In the genomic region with DNA sequence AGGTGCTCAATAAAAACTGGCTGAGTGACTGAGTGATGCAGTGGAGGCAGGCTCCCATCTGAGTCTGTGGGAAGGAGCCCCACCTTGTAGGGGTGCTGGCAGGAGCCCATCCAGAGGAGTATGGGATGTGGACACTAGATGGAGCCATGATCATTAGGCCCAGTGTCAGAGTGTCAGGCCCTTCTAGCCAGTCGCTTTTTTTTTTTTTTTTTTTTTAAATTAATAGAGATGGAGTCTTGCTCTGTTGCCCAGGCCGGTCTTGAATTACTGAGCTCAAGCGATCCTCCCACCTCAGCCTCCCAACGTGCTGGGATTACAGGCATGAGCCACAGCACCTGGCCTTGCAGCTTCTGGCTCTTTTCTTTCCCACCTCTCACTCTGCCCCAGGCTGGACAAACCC, we compare ENCODE assay signal across 9 cellular contexts. TPM values are rescaled to one million over a fixed set of nuclear protein-coding genes. Genes with fewer than 3 reads are reported as not detected.
DNase-seq lines count a peak whose midpoint lies in the region; ATAC-seq, FAIRE-seq and TF ChIP-seq lines count a peak whose summit lies in the region.
"Had no signal": no experiment of that assay in that cellular context is flagged by ENCODE, and none has a peak within 500 bp of the region (broad histone marks: within the 10 kb centered on the region; RNA-seq: fewer than 3 reads in every experiment).

No MANE protein-coding gene starts in this region.

- no peak for TF ChIP-seq POLR2A in HepG2 (IDR thresholded peaks at IDR 0.05; ENCODE audit: insufficient read depth in 1 of 2, low read depth in 2 of 2, low read length in 2 of 2)

- peak; percentile 62 for FAIRE-seq in HepG2 (lab: Jason Lieb, UNC)

- H3K4me1 ChIP-seq in HepG2 (ENCODE audit: insufficient read depth, low read length) = peaks cover 14% of the 10 kb centered on the region

- no peak overlapping the region for H3K4me2 ChIP-seq in HepG2 (ENCODE audit: low read depth, low read length)

- no peaks in the 10 kb centered on the region for H3K79me2 ChIP-seq in HepG2 (ENCODE audit: insufficient read depth, low read length)

- no peaks in the 10 kb centered on the region for H3K9me3 ChIP-seq in HepG2 (ENCODE audit: low read length)
- H3K9me3 ChIP-seq: neutrophil had no signal

- CTCF ChIA-PET in AG04449 (lab: Yijun Ruan, JAX) = interaction anchor here (0.7 to 3.7 kb wide), 17 partner anchors 8 to 268 kb away, joined by 3 to 38 read pairs (median 3); a partner anchor contains a TSS
- CTCF ChIA-PET in HepG2 (lab: Yijun Ruan, JAX; ENCODE audit: low intra/inter-chr PET ratio, low total read pairs) = interaction anchor here (1.4 kb wide), 1 partner anchor 228 kb away, joined by 6 read pairs; no protein-coding TSS in a partner anchor

- no peaks in the 10 kb centered on the region for H3K9me3 Mint-ChIP-seq in dendritic cell treated with granulocyte-macrophage colony-stimulating factor and Interleukin-4, amounts not matched to agents 40 ng/mL and 50 ng/mL, for 4 days
- H3K9me3 Mint-ChIP-seq in stimulated activated naive B cell treated with anti-CD40 and anti-IgM and Interleukin-4, amounts not matched to agents 10 μg/mL and 1 μg/mL and 100 μg/mL, for 72 hours = no peaks in the 10 kb centered on the region

- in situ Hi-C loops in GM13976 (cut with MboI; ENCODE audit: low sequenced_read_pairs, unreplicated experiment) = loop anchor here (10.0 to 25.0 kb wide), 2 partner anchors 228 to 715 kb away; a partner anchor contains a TSS
- in situ Hi-C loops in HepG2 (cut with HindIII; ENCODE audit: extremely low pct_ligation_motif_present, low pct_unique_long_range_greater_than_20kb) = loop anchor here (10.0 kb wide), 1 partner anchor 158 kb away; a partner anchor contains a TSS

- 0% methylated on average over 4 of the region's 4 CpGs for WGBS in HepG2 (ENCODE audit: low lambda C conversion rate)

- H3K9ac ChIP-seq in HepG2 (ENCODE audit: insufficient read depth, low read depth, low read length) = no peak overlapping the region

- POLR2A ChIA-PET in AG04449 (lab: Yijun Ruan, JAX) (interaction anchor here (1.0 kb wide), 1 partner anchor 23 kb away, joined by 3 read pairs; no protein-coding TSS in a partner anchor), HepG2 (lab: Yijun Ruan, JAX) (interaction anchor here (1.8 kb wide), 1 partner anchor 9 kb away, joined by 4 read pairs; no protein-coding TSS in a partner anchor)

- H2AFZ ChIP-seq in HepG2 (ENCODE audit: low read length) = no peak overlapping the region

- TF ChIP-seq EP300 in HepG2 (IDR thresholded peaks at IDR 0.05; ENCODE audit: low read depth in 2 of 2, low read length in 2 of 2) (no peak), HepG2 (CRISPR knock-in tag; IDR thresholded peaks at IDR 0.05; ENCODE audit: borderline replicate concordance) (no peak)

- ATAC-seq in HG03135 (IDR thresholded peaks at IDR 0.05; ENCODE audit: unreplicated experiment) (peak; percentile 69), HepG2 (peak; percentile 91)
- peak; percentile 97 for ATAC-seq in stimulated activated naive B cell treated with anti-CD40 and anti-IgM and Interleukin-4, amounts not matched to agents 10 μg/mL and 1 μg/mL and 100 μg/mL, for 72 hours (replicated peaks)

- intact Hi-C loops in dendritic cell treated with granulocyte-macrophage colony-stimulating factor and Interleukin-4, amounts not matched to agents 40 ng/mL and 50 ng/mL, for 4 days (cut with micrococcal nuclease) = loop anchor here (5.0 kb wide), 2 partner anchors 35 to 75 kb away; no protein-coding TSS in a partner anchor
- intact Hi-C loops in HepG2 (cut with micrococcal nuclease; ENCODE audit: unreplicated experiment) = loop anchor here (10.0 kb wide), 2 partner anchors 78 to 228 kb away; a partner anchor contains a TSS

- peak overlapping the region; percentile 32 for H3K27ac Mint-ChIP-seq in dendritic cell treated with granulocyte-macrophage colony-stimulating factor and Interleukin-4, amounts not matched to agents 40 ng/mL and 50 ng/mL, for 4 days
- peak overlapping the region; percentile 79 for H3K27ac Mint-ChIP-seq in stimulated activated naive B cell treated with anti-CD40 and anti-IgM and Interleukin-4, amounts not matched to agents 10 μg/mL and 1 μg/mL and 100 μg/mL, for 72 hours

- H4K20me1 ChIP-seq in HepG2 (ENCODE audit: insufficient read depth, low read length) = no peaks in the 10 kb centered on the region

- DNase-seq in AG04449 (ENCODE audit: low read depth, low spot score) (no peak), GM13976 (ENCODE audit: low spot score) (peak; percentile 90), NCI-H345 treated with DMSO at 0.1 percent for 48 hours (lab: John Stamatoyannopoulos, UW; ENCODE audit: unreplicated experiment) (peak; percentile 12), HepG2 (ENCODE audit: low spot score) (peak; percentile 69)
- peak; percentile 29 to 35 for DNase-seq in activated CD4-positive, alpha-beta T cell treated with anti-CD3 and anti-CD28 coated beads for 24 hours (ENCODE audit: low read depth in 2 of 2)
- peak; percentile 67 for DNase-seq in stimulated activated naive B cell treated with anti-CD40 and anti-IgM and Interleukin-4, amounts not matched to agents 10 μg/mL and 1 μg/mL and 100 μg/mL, for 72 hours

- peaks cover 0 to 4% of the 10 kb centered on the region in 2 experiments; a peak in 1 of 5 replicates for H3K36me3 ChIP-seq in HepG2 (replicated peaks in 1 of 2; ENCODE audit: control insufficient read depth in 1 of 2, insufficient read depth in 2 of 2, low read length in 2 of 2)

- H3K4me3 Mint-ChIP-seq in dendritic cell treated with granulocyte-macrophage colony-stimulating factor and Interleukin-4, amounts not matched to agents 40 ng/mL and 50 ng/mL, for 4 days = no peak overlapping the region
- H3K4me3 Mint-ChIP-seq in stimulated activated naive B cell treated with anti-CD40 and anti-IgM and Interleukin-4, amounts not matched to agents 10 μg/mL and 1 μg/mL and 100 μg/mL, for 72 hours = no peak overlapping the region

- BruUV-seq in HepG2 (replicated peaks; lab: Mats Ljungman, UMichigan) = no TSS peak

- H3K27me3 ChIP-seq in HepG2 (ENCODE audit: control insufficient read depth in 1 of 2, insufficient read depth in 2 of 2, low read length in 2 of 2) = no peaks in the 10 kb centered on the region
- H3K27me3 ChIP-seq: neutrophil had no signal

- peak; percentile 59; the same call in 1 of the 2 replicates for TF ChIP-seq RAD21 in HepG2 (CRISPR knock-in tag; IDR thresholded peaks at IDR 0.05)

- peaks cover 18% of the 10 kb centered on the region for H3K36me3 Mint-ChIP-seq in dendritic cell treated with granulocyte-macrophage colony-stimulating factor and Interleukin-4, amounts not matched to agents 40 ng/mL and 50 ng/mL, for 4 days (ENCODE audit: low read depth)
- peaks cover 11 to 21% of the 10 kb centered on the region in 2 donors for H3K36me3 Mint-ChIP-seq in stimulated activated naive B cell treated with anti-CD40 and anti-IgM and Interleukin-4, amounts not matched to agents 10 μg/mL and 1 μg/mL and 100 μg/mL, for 72 hours

- H3K27me3 Mint-ChIP-seq in dendritic cell treated with granulocyte-macrophage colony-stimulating factor and Interleukin-4, amounts not matched to agents 40 ng/mL and 50 ng/mL, for 4 days = no peaks in the 10 kb centered on the region
- no peaks in the 10 kb centered on the region for H3K27me3 Mint-ChIP-seq in stimulated activated naive B cell treated with anti-CD40 and anti-IgM and Interleukin-4, amounts not matched to agents 10 μg/mL and 1 μg/mL and 100 μg/mL, for 72 hours

- H3K4me3 ChIP-seq in AG04449 (ENCODE audit: low read depth, low read length) = no peak overlapping the region
- H3K4me3 ChIP-seq in HepG2 (replicated peaks in 1 of 3; ENCODE audit: insufficient read depth in 1 of 3, low read depth in 2 of 3, low read length in 3 of 3) = no peak overlapping the region

- TF ChIP-seq CTCF in AG04449 (IDR thresholded peaks at IDR 0.05; ENCODE audit: insufficient read depth, low read length, missing control alignments) (peak; percentile 75), GM13976 (IDR thresholded peaks at IDR 0.05; ENCODE audit: borderline replicate concordance, control extremely low read depth, extremely low read depth, insufficient read depth, missing control alignments) (peak; percentile 61), HepG2 (CRISPR knock-in tag; IDR thresholded peaks at IDR 0.05) (peak; percentile 82)

- no peak overlapping the region for H3K27ac ChIP-seq in HepG2 (ENCODE audit: extremely low read length, insufficient read depth, low read length)
- H3K27ac ChIP-seq: neutrophil had no signal

- H3K4me1 Mint-ChIP-seq in dendritic cell treated with granulocyte-macrophage colony-stimulating factor and Interleukin-4, amounts not matched to agents 40 ng/mL and 50 ng/mL, for 4 days (ENCODE audit: low read depth) = peaks cover 44% of the 10 kb centered on the region
- peaks cover 19 to 38% of the 10 kb centered on the region in 2 donors for H3K4me1 Mint-ChIP-seq in stimulated activated naive B cell treated with anti-CD40 and anti-IgM and Interleukin-4, amounts not matched to agents 10 μg/mL and 1 μg/mL and 100 μg/mL, for 72 hours

RNA-seq across cellular contexts. Expression of a gene that starts 11.5 kb away (rescaled TPM):
- 28.1 and 28.9 TPM in 2 replicates for total RNA-seq in HepG2 (2016; rRNA removed; fragmentation: Illumina TruSeq; extraction: Trizol)
- 34.7 and 44.4 TPM in 2 replicates for total RNA-seq in HepG2 (2016; cell fraction: cytosol; rRNA removed; fragmentation: Illumina TruSeq; extraction: Trizol; ENCODE audit: low read depth)
- total RNA-seq in HepG2 (2016; cell fraction: insoluble cytoplasmic fraction; rRNA removed; fragmentation: Illumina TruSeq; extraction: Trizol) = 25.7 and 31.1 TPM in 2 replicates
- total RNA-seq in HepG2 (2016; cell fraction: membrane; rRNA removed; fragmentation: Illumina TruSeq; extraction: Trizol) = 58.4 and 67.9 TPM in 2 replicates
- 16.2 and 17.8 TPM in 2 replicates for total RNA-seq in HepG2 (2016; cell fraction: nucleus; rRNA removed; fragmentation: Illumina TruSeq; extraction: Trizol)
- polyA plus RNA-seq in HepG2 (2011; rRNA removed) = 12.4 and 14.3 TPM in 2 replicates
- polyA plus RNA-seq in HepG2 (2011; cell fraction: cytosol; rRNA removed) = 13.8 and 16.3 TPM in 2 replicates
- 8.9 and 10.1 TPM in 2 replicates for polyA plus RNA-seq in HepG2 (2011; cell fraction: nucleus; rRNA removed)
- 8.6 and 10.6 TPM in 2 replicates for polyA plus RNA-seq in HepG2 (2012)
- 48.9 and 64.2 TPM in 2 replicates for polyA plus RNA-seq in HepG2 (2016; cell fraction: cytosol; fragmentation: Illumina TruSeq; extraction: Trizol; ENCODE audit: low read depth)
- polyA plus RNA-seq in HepG2 (2016; cell fraction: insoluble cytoplasmic fraction; fragmentation: Illumina TruSeq; extraction: Trizol; ENCODE audit: low read depth) = 35.7 and 37.7 TPM in 2 replicates
- 64.3 and 73.8 TPM in 2 replicates for polyA plus RNA-seq in HepG2 (2016; cell fraction: membrane; fragmentation: Illumina TruSeq; extraction: Trizol; ENCODE audit: low read depth)
- polyA plus RNA-seq in HepG2 (2016; cell fraction: nucleus; fragmentation: Illumina TruSeq; extraction: Trizol; ENCODE audit: insufficient read depth, low read depth) = 21.0 and 24.3 TPM in 2 replicates
- polyA minus RNA-seq in HepG2 (2011; rRNA and poly(A)+ RNA removed; ENCODE audit: low replicate concordance) = 12.2 and 25.5 TPM in 2 replicates
- polyA minus RNA-seq in HepG2 (2011; cell fraction: cytosol; rRNA and poly(A)+ RNA removed) = 6.2 and 7.6 TPM in 2 replicates
- polyA minus RNA-seq in HepG2 (2011; cell fraction: nucleus; rRNA and poly(A)+ RNA removed) = 11.1 and 14.5 TPM in 2 replicates

RNA-seq across cellular contexts. Expression of a gene that starts 11.7 kb away (rescaled TPM):
- total RNA-seq in HepG2 (2016; rRNA removed; fragmentation: Illumina TruSeq; extraction: Trizol) = 45.1 and 59.7 TPM in 2 replicates
- total RNA-seq in HepG2 (2016; cell fraction: cytosol; rRNA removed; fragmentation: Illumina TruSeq; extraction: Trizol; ENCODE audit: low read depth) = 5.0 and 6.8 TPM in 2 replicates
- total RNA-seq in HepG2 (2016; cell fraction: insoluble cytoplasmic fraction; rRNA removed; fragmentation: Illumina TruSeq; extraction: Trizol) = 44.2 and 60.5 TPM in 2 replicates
- total RNA-seq in HepG2 (2016; cell fraction: membrane; rRNA removed; fragmentation: Illumina TruSeq; extraction: Trizol) = 15.7 and 17.4 TPM in 2 replicates
- 30.5 and 38.6 TPM in 2 replicates for total RNA-seq in HepG2 (2016; cell fraction: nucleus; rRNA removed; fragmentation: Illumina TruSeq; extraction: Trizol)
- polyA plus RNA-seq in HepG2 (2011; rRNA removed) = 51.3 and 61.1 TPM in 2 replicates
- polyA plus RNA-seq in HepG2 (2011; cell fraction: cytosol; rRNA removed) = 33.9 and 54.0 TPM in 2 replicates
- polyA plus RNA-seq in HepG2 (2011; cell fraction: nucleus; rRNA removed) = 56.0 and 66.1 TPM in 2 replicates
- polyA plus RNA-seq in HepG2 (2012) = 29.2 and 33.1 TPM in 2 replicates
- 4.2 and 4.5 TPM in 2 replicates for polyA plus RNA-seq in HepG2 (2016; cell fraction: cytosol; fragmentation: Illumina TruSeq; extraction: Trizol; ENCODE audit: low read depth)
- 61.6 and 69.4 TPM in 2 replicates for polyA plus RNA-seq in HepG2 (2016; cell fraction: insoluble cytoplasmic fraction; fragmentation: Illumina TruSeq; extraction: Trizol; ENCODE audit: low read depth)
- 8.9 and 13.8 TPM in 2 replicates for polyA plus RNA-seq in HepG2 (2016; cell fraction: membrane; fragmentation: Illumina TruSeq; extraction: Trizol; ENCODE audit: low read depth)
- 93.7 and 96.2 TPM in 2 replicates for polyA plus RNA-seq in HepG2 (2016; cell fraction: nucleus; fragmentation: Illumina TruSeq; extraction: Trizol; ENCODE audit: insufficient read depth, low read depth)
- polyA minus RNA-seq in HepG2 (2011; rRNA and poly(A)+ RNA removed; ENCODE audit: low replicate concordance) = 67.7 and 93.0 TPM in 2 replicates
- 23.5 and 27.4 TPM in 2 replicates for polyA minus RNA-seq in HepG2 (2011; cell fraction: cytosol; rRNA and poly(A)+ RNA removed)
- polyA minus RNA-seq in HepG2 (2011; cell fraction: nucleus; rRNA and poly(A)+ RNA removed) = 26.4 and 35.3 TPM in 2 replicates

RNA-seq across cellular contexts. Expression of a gene that starts 24.3 kb away (rescaled TPM):
- total RNA-seq in HepG2 (2016; rRNA removed; fragmentation: Illumina TruSeq; extraction: Trizol) = 3.8 and 8.0 TPM in 2 replicates
- 4.4 and 4.6 TPM in 2 replicates for total RNA-seq in HepG2 (2016; cell fraction: cytosol; rRNA removed; fragmentation: Illumina TruSeq; extraction: Trizol; ENCODE audit: low read depth)
- 3.0 and 10.0 TPM in 2 replicates for total RNA-seq in HepG2 (2016; cell fraction: insoluble cytoplasmic fraction; rRNA removed; fragmentation: Illumina TruSeq; extraction: Trizol)
- 4.2 and 4.5 TPM in 2 replicates for total RNA-seq in HepG2 (2016; cell fraction: membrane; rRNA removed; fragmentation: Illumina TruSeq; extraction: Trizol)
- total RNA-seq in HepG2 (2016; cell fraction: nucleus; rRNA removed; fragmentation: Illumina TruSeq; extraction: Trizol) = 12.3 and 15.7 TPM in 2 replicates
- polyA plus RNA-seq in HepG2 (2011; rRNA removed) = 26.8 and 33.5 TPM in 2 replicates
- 10.3 and 10.4 TPM in 2 replicates for polyA plus RNA-seq in HepG2 (2011; cell fraction: cytosol; rRNA removed)
- polyA plus RNA-seq in HepG2 (2011; cell fraction: nucleus; rRNA removed) = 183 and 201 TPM in 2 replicates
- 18.0 and 21.8 TPM in 2 replicates for polyA plus RNA-seq in HepG2 (2012)
- 0.84 and 1.4 TPM in 2 replicates for polyA plus RNA-seq in HepG2 (2016; cell fraction: cytosol; fragmentation: Illumina TruSeq; extraction: Trizol; ENCODE audit: low read depth)
- polyA plus RNA-seq in HepG2 (2016; cell fraction: insoluble cytoplasmic fraction; fragmentation: Illumina TruSeq; extraction: Trizol; ENCODE audit: low read depth) = 3.5 and 4.1 TPM in 2 replicates
- 2.5 and 2.8 TPM in 2 replicates for polyA plus RNA-seq in HepG2 (2016; cell fraction: membrane; fragmentation: Illumina TruSeq; extraction: Trizol; ENCODE audit: low read depth)
- polyA plus RNA-seq in HepG2 (2016; cell fraction: nucleus; fragmentation: Illumina TruSeq; extraction: Trizol; ENCODE audit: insufficient read depth, low read depth) = 42.1 and 42.8 TPM in 2 replicates
- 40.0 and 48.9 TPM in 2 replicates for polyA minus RNA-seq in HepG2 (2011; rRNA and poly(A)+ RNA removed; ENCODE audit: low replicate concordance)
- 7.3 and 9.8 TPM in 2 replicates for polyA minus RNA-seq in HepG2 (2011; cell fraction: cytosol; rRNA and poly(A)+ RNA removed)
- polyA minus RNA-seq in HepG2 (2011; cell fraction: nucleus; rRNA and poly(A)+ RNA removed) = 45.8 and 47.1 TPM in 2 replicates

RNA-seq across cellular contexts. Expression of a gene that starts 47.5 kb away (rescaled TPM):
- not detected in 2 replicates for total RNA-seq in HepG2 (2016; rRNA removed; fragmentation: Illumina TruSeq; extraction: Trizol)
- not detected in 2 replicates for total RNA-seq in HepG2 (2016; cell fraction: cytosol; rRNA removed; fragmentation: Illumina TruSeq; extraction: Trizol; ENCODE audit: low read depth)
- not detected in 2 replicates for total RNA-seq in HepG2 (2016; cell fraction: insoluble cytoplasmic fraction; rRNA removed; fragmentation: Illumina TruSeq; extraction: Trizol)
- total RNA-seq in HepG2 (2016; cell fraction: membrane; rRNA removed; fragmentation: Illumina TruSeq; extraction: Trizol) = not detected in 2 replicates
- not detected in 2 replicates for total RNA-seq in HepG2 (2016; cell fraction: nucleus; rRNA removed; fragmentation: Illumina TruSeq; extraction: Trizol)
- not detected in 2 replicates for polyA plus RNA-seq in HepG2 (2011; rRNA removed)
- polyA plus RNA-seq in HepG2 (2011; cell fraction: cytosol; rRNA removed) = not detected in 2 replicates
- not detected in 2 replicates for polyA plus RNA-seq in HepG2 (2011; cell fraction: nucleus; rRNA removed)
- not detected in 2 replicates for polyA plus RNA-seq in HepG2 (2012)
- polyA plus RNA-seq in HepG2 (2016; cell fraction: cytosol; fragmentation: Illumina TruSeq; extraction: Trizol; ENCODE audit: low read depth) = not detected in 2 replicates
- polyA plus RNA-seq in HepG2 (2016; cell fraction: insoluble cytoplasmic fraction; fragmentation: Illumina TruSeq; extraction: Trizol; ENCODE audit: low read depth) = not detected in 2 replicates
- polyA plus RNA-seq in HepG2 (2016; cell fraction: membrane; fragmentation: Illumina TruSeq; extraction: Trizol; ENCODE audit: low read depth) = not detected in 2 replicates
- not detected in 2 replicates for polyA plus RNA-seq in HepG2 (2016; cell fraction: nucleus; fragmentation: Illumina TruSeq; extraction: Trizol; ENCODE audit: insufficient read depth, low read depth)
- not detected in 2 replicates for polyA minus RNA-seq in HepG2 (2011; rRNA and poly(A)+ RNA removed; ENCODE audit: low replicate concordance)
- polyA minus RNA-seq in HepG2 (2011; cell fraction: cytosol; rRNA and poly(A)+ RNA removed) = not detected in 2 replicates
- polyA minus RNA-seq in HepG2 (2011; cell fraction: nucleus; rRNA and poly(A)+ RNA removed) = not detected in 2 replicates
